Comparison of ENCODE assay signal across 8 cellular contexts in genomic region chr11:34356576-34356917, GRCh38.
DNase-seq lines count a peak whose midpoint lies in the region; ATAC-seq and TF ChIP-seq lines count a peak whose summit lies in the region.

No MANE protein-coding gene starts in this region.

- H3K27ac ChIP-seq in BLaER1 treated with 17β-estradiol and CSF1 and Interleukin-3, amounts not matched to agents 10 nM and 100 nM, result no peak overlapping the region
- no peak overlapping the region for H3K27ac ChIP-seq in KMS-11

- H3K79me2 ChIP-seq in KMS-11 (ENCODE audit: insufficient read depth, low read depth), result no peaks in the 10 kb centered on the region

- H3K4me3 Mint-ChIP-seq in stimulated activated naive B cell treated with anti-CD40 and anti-IgM and Interleukin-4, amounts not matched to agents 10 μg/mL and 1 μg/mL and 100 μg/mL, for 72 hours, result peak overlapping the region; percentile 89 to 93

- DNase-seq in adipocyte (ENCODE audit: low read depth) (no peak), islet precursor cell (peak; percentile 74), activated gamma-delta T cell treated with Interleukin-2 at 50 U/mL for 16 hours (no peak), NCI-H2196 (lab: John Stamatoyannopoulos, UW; ENCODE audit: unreplicated experiment) (no peak), DMS153 treated with DMSO at 0.1 percent for 48 hours (lab: John Stamatoyannopoulos, UW; ENCODE audit: unreplicated experiment) (no peak)
- DNase-seq in stimulated activated naive B cell treated with anti-CD40 and anti-IgM and Interleukin-4, amounts not matched to agents 10 μg/mL and 1 μg/mL and 100 μg/mL, for 72 hours, result peak; percentile 7

- peak overlapping the region; percentile 71 for H3K27ac Mint-ChIP-seq in stimulated activated naive B cell treated with anti-CD40 and anti-IgM and Interleukin-4, amounts not matched to agents 10 μg/mL and 1 μg/mL and 100 μg/mL, for 72 hours

- ATAC-seq in stimulated activated naive B cell treated with anti-CD40 and anti-IgM and Interleukin-4, amounts not matched to agents 10 μg/mL and 1 μg/mL and 100 μg/mL, for 72 hours (replicated peaks), result no peak

- peak overlapping the region; percentile 92 to 100 (median 100) for H3K4me2 ChIP-seq in BLaER1 treated with 17β-estradiol and CSF1 and Interleukin-3, amounts not matched to agents 10 nM and 100 nM
- peak overlapping the region; percentile 82 for H3K4me2 ChIP-seq in KMS-11

- peaks cover 21 to 32% of the 10 kb centered on the region in 2 donors for H3K36me3 Mint-ChIP-seq in stimulated activated naive B cell treated with anti-CD40 and anti-IgM and Interleukin-4, amounts not matched to agents 10 μg/mL and 1 μg/mL and 100 μg/mL, for 72 hours

- TF ChIP-seq CTCF in KMS-11 (conservative IDR thresholded peaks at IDR 0.05; ENCODE audit: low read depth, low read length), result no peak

- H3K9me3 Mint-ChIP-seq in stimulated activated naive B cell treated with anti-CD40 and anti-IgM and Interleukin-4, amounts not matched to agents 10 μg/mL and 1 μg/mL and 100 μg/mL, for 72 hours, result no peaks in the 10 kb centered on the region

- peaks cover 34 to 44% of the 10 kb centered on the region in 2 donors for H3K27me3 Mint-ChIP-seq in stimulated activated naive B cell treated with anti-CD40 and anti-IgM and Interleukin-4, amounts not matched to agents 10 μg/mL and 1 μg/mL and 100 μg/mL, for 72 hours

- H3K27me3 ChIP-seq in BLaER1 treated with 17β-estradiol and CSF1 and Interleukin-3, amounts not matched to agents 10 nM and 100 nM, result peaks cover 32 to 44% (median 34%) of the 10 kb centered on the region in 11 experiments
- H3K27me3 ChIP-seq in KMS-11 (ENCODE audit: insufficient read depth, low read depth) (no peaks in the 10 kb centered on the region), adipocyte (replicated peaks; ENCODE audit: control insufficient read depth, insufficient read depth, low read length) (no peaks in the 10 kb centered on the region)

- peak overlapping the region; percentile 81 for H2AFZ ChIP-seq in KMS-11 (ENCODE audit: low read depth)

- no peaks in the 10 kb centered on the region; a peak in 1 of 22 replicates for H3K9me3 ChIP-seq in BLaER1 treated with 17β-estradiol and CSF1 and Interleukin-3, amounts not matched to agents 10 nM and 100 nM (replicated peaks in 1 of 11)
- H3K9me3 ChIP-seq in adipocyte (ENCODE audit: control insufficient read depth, low read length), result no peaks in the 10 kb centered on the region

- H4K20me1 ChIP-seq in BLaER1 treated with 17β-estradiol and CSF1 and Interleukin-3, amounts not matched to agents 10 nM and 100 nM, result peaks cover 0 to 52% (median 21%) of the 10 kb centered on the region in 11 experiments; a peak in 19 of 22 replicates
- no peaks in the 10 kb centered on the region for H4K20me1 ChIP-seq in KMS-11 (ENCODE audit: insufficient read depth)

- H3K4me1 Mint-ChIP-seq in stimulated activated naive B cell treated with anti-CD40 and anti-IgM and Interleukin-4, amounts not matched to agents 10 μg/mL and 1 μg/mL and 100 μg/mL, for 72 hours, result peaks cover 41 to 66% of the 10 kb centered on the region in 2 donors

- H3K36me3 ChIP-seq in BLaER1 treated with 17β-estradiol and CSF1 and Interleukin-3, amounts not matched to agents 10 nM and 100 nM, result no peaks in the 10 kb centered on the region
- no peaks in the 10 kb centered on the region for H3K36me3 ChIP-seq in KMS-11 (ENCODE audit: insufficient read depth)
- H3K36me3 ChIP-seq in adipocyte (ENCODE audit: control insufficient read depth, insufficient read depth, low read length, severe bottlenecking), result no peaks in the 10 kb centered on the region

- peak overlapping the region; percentile 57 to 77 (median 67) for H3K4me3 ChIP-seq in BLaER1 treated with 17β-estradiol and CSF1 and Interleukin-3, amounts not matched to agents 10 nM and 100 nM
- H3K4me3 ChIP-seq in KMS-11 (IDR thresholded peaks at IDR 0.05; ENCODE audit: insufficient read depth, low read depth, low read length), result no peak overlapping the region
- peak overlapping the region; percentile 85 for H3K4me3 ChIP-seq in adipocyte (ENCODE audit: low read length)

- peak overlapping the region in 6 of 11 experiments; percentile 59 to 78 (median 76); a peak in 8 of 22 replicates for H3K9ac ChIP-seq in BLaER1 treated with 17β-estradiol and CSF1 and Interleukin-3, amounts not matched to agents 10 nM and 100 nM
- H3K9ac ChIP-seq in KMS-11, result no peak overlapping the region
- peak overlapping the region; percentile 80 for H3K9ac ChIP-seq in adipocyte (ENCODE audit: low read length)

- peaks cover 21 to 39% (median 27%) of the 10 kb centered on the region in 10 experiments for H3K4me1 ChIP-seq in BLaER1 treated with 17β-estradiol and CSF1 and Interleukin-3, amounts not matched to agents 10 nM and 100 nM
- peaks cover 27% of the 10 kb centered on the region for H3K4me1 ChIP-seq in KMS-11 (ENCODE audit: low read depth, poor library complexity, severe bottlenecking)
- H3K4me1 ChIP-seq in adipocyte (ENCODE audit: control insufficient read depth, insufficient read depth, low read length), result peaks cover 34% of the 10 kb centered on the region

Comparison
In these comparisons a context has a peak if more than half of its experiments do, and no peak if none do; other contexts are left out.
1. DNase-seq: peak in islet precursor cell (single experiment) and stimulated activated naive B cell treated with anti-CD40 and anti-IgM and Interleukin-4, amounts not matched to agents 10 μg/mL and 1 μg/mL and 100 μg/mL, for 72 hours (single experiment); none in adipocyte (single experiment), activated gamma-delta T cell treated with Interleukin-2 at 50 U/mL for 16 hours (single experiment), NCI-H2196 (single experiment) and DMS153 treated with DMSO at 0.1 percent for 48 hours (single experiment).